Comparison of ENCODE assay signal across 1 cellular context in genomic region chr20:33477386-33478234, GRCh38.
TF ChIP-seq lines count a peak whose summit lies in the region.

No MANE protein-coding gene starts in this region.

TF ChIP-seq in H1, 55 proteins besides CTCF, POLR2A, EP300 and RAD21 (continued from another document):
- TF ChIP-seq TCF12 (IDR thresholded peaks at IDR 0.05; ENCODE audit: low read depth, low read length): peak; percentile 93
